ENCODE assay signal across 9 cellular contexts in the genomic region with DNA sequence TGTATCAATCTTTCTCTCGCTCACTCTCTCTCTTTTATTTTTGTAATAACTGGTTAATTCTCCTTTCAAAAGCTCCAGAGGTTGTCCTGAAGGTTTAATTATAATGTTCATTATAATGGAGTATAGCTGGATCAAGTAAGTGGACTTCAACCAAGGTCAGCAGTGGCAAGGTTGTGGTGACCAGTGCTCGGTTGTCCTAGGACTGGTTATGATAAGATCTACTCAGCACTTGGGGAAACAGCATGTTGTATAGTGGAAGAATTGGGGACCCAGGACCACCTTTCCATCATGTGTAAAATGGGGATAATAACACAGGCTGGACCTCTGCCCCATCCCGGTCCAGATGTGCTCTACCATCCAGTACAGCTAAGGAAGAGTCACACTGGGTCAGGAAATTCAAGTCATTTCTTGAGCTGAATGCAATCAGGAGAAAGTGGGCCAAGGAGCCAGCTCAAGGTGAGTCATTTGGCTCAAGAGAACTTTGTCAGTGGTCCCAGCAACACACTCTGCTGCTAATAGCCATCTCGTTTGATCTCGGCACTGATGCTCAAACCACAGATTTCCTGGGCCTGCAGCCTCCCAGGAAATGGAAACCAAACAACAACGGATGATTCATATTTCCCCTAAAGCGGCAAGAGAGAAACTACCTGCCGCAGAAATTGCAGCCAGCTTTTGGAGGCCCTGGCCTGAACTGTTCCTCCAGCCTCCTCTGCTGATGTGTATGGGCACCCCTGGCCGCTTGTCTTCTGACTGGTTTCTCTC.
A peak's percentile ranks its signal among the peaks of the same experiment; 100 is the strongest.
DNase-seq lines count a peak whose midpoint lies in the region; ATAC-seq and TF ChIP-seq lines count a peak whose summit lies in the region.
"Had no signal": no experiment of that assay in that cellular context is flagged by ENCODE, and none has a peak within 500 bp of the region (broad histone marks: within the 10 kb centered on the region; RNA-seq: fewer than 3 reads in every experiment).

No MANE protein-coding gene starts in this region.

- TF ChIP-seq POLR2A in tibial nerve (IDR thresholded peaks at IDR 0.05) = no peak

- H3K4me3 ChIP-seq in smooth muscle cell = no peak overlapping the region
- no peak overlapping the region for H3K4me3 ChIP-seq in tibial nerve
- H3K4me3 ChIP-seq: breast epithelium had no signal

- no peaks in the 10 kb centered on the region for H3F3A ChIP-seq in smooth muscle cell (ENCODE audit: low read depth)

- H3K36me3 Mint-ChIP-seq in activated naive CD4-positive, alpha-beta T cell treated with anti-CD3 and anti-CD28 coated beads, Interleukin-2, amount 10 ng/mL, durations not matched to agents 7 days and 5 days = peaks cover 12% of the 10 kb centered on the region

- no peak for TF ChIP-seq CTCF in smooth muscle cell (IDR thresholded peaks at IDR 0.05; ENCODE audit: borderline replicate concordance, insufficient read depth, poor library complexity, severe bottlenecking)
- no peak for TF ChIP-seq CTCF in tibial nerve (IDR thresholded peaks at IDR 0.05)

- H2AFZ ChIP-seq in smooth muscle cell (ENCODE audit: low read depth) = no peak overlapping the region

- no peaks in the 10 kb centered on the region for H4K20me1 ChIP-seq in smooth muscle cell (ENCODE audit: low read depth)

- H3K9me3 ChIP-seq in smooth muscle cell (replicated peaks; ENCODE audit: low read depth) (no peaks in the 10 kb centered on the region), tibial nerve (no peaks in the 10 kb centered on the region)
- H3K9me3 ChIP-seq: breast epithelium had no signal

- no peaks in the 10 kb centered on the region for H3K79me2 ChIP-seq in smooth muscle cell (ENCODE audit: low read depth)

- H3K4me2 ChIP-seq in smooth muscle cell = no peak overlapping the region

- peak overlapping the region; percentile 92 for H3K27ac Mint-ChIP-seq in activated naive CD4-positive, alpha-beta T cell treated with anti-CD3 and anti-CD28 coated beads, Interleukin-2, amount 10 ng/mL, durations not matched to agents 7 days and 5 days

- H3K4me1 ChIP-seq in smooth muscle cell (ENCODE audit: low read depth) (no peaks in the 10 kb centered on the region), tibial nerve (no peaks in the 10 kb centered on the region)
- H3K4me1 ChIP-seq: breast epithelium had no signal

- H3K36me3 ChIP-seq in smooth muscle cell (ENCODE audit: low read depth) (no peaks in the 10 kb centered on the region), tibial nerve (no peaks in the 10 kb centered on the region)
- H3K36me3 ChIP-seq: breast epithelium had no signal

- no peak for TF ChIP-seq EP300 in tibial nerve (IDR thresholded peaks at IDR 0.05)

- DNase-seq in SIG-M5 (lab: John Stamatoyannopoulos, UW) = peak; percentile 15
- peak; percentile 81 for DNase-seq in activated naive CD4-positive, alpha-beta T cell treated with anti-CD3 and anti-CD28 coated beads, Interleukin-2, amount 10 ng/mL, durations not matched to agents 7 days and 5 days
- DNase-seq in smooth muscle cell (lab: John Stamatoyannopoulos, UW; ENCODE audit: unreplicated experiment) = no peak
- no peak for DNase-seq in tibial nerve (ENCODE audit: low spot score in 2 of 2)
- no peak for DNase-seq in cerebellum (ENCODE audit: low spot score)
- DNase-seq in NCI-H2171 (lab: John Stamatoyannopoulos, UW) = no peak

- peaks cover 72% of the 10 kb centered on the region for H3K4me1 Mint-ChIP-seq in activated naive CD4-positive, alpha-beta T cell treated with anti-CD3 and anti-CD28 coated beads, Interleukin-2, amount 10 ng/mL, durations not matched to agents 7 days and 5 days

- 54% methylated on average over 9 of the region's 9 CpGs for WGBS in smooth muscle cell (ENCODE audit: low lambda C conversion rate)
- whole genome bisulfite sequencing in tibial nerve, 2 donors = 78 to 81% methylated on average over 9 of the region's 9 CpGs

- peaks cover 9% of the 10 kb centered on the region for H3K9me3 Mint-ChIP-seq in activated naive CD4-positive, alpha-beta T cell treated with anti-CD3 and anti-CD28 coated beads, Interleukin-2, amount 10 ng/mL, durations not matched to agents 7 days and 5 days

- peak; percentile 90 for ATAC-seq in GM18517 (IDR thresholded peaks at IDR 0.05; ENCODE audit: unreplicated experiment)
- peak; percentile 84 for ATAC-seq in HG02885 (IDR thresholded peaks at IDR 0.05; ENCODE audit: poor library complexity, unreplicated experiment)

- peaks cover 8% of the 10 kb centered on the region for H3K27me3 Mint-ChIP-seq in activated naive CD4-positive, alpha-beta T cell treated with anti-CD3 and anti-CD28 coated beads, Interleukin-2, amount 10 ng/mL, durations not matched to agents 7 days and 5 days

- peak overlapping the region; percentile 57 for H3K27ac ChIP-seq in smooth muscle cell (ENCODE audit: low read depth)
- no peak overlapping the region for H3K27ac ChIP-seq in tibial nerve
- H3K27ac ChIP-seq: breast epithelium had no signal

- peak overlapping the region; percentile 54 for H3K4me3 Mint-ChIP-seq in activated naive CD4-positive, alpha-beta T cell treated with anti-CD3 and anti-CD28 coated beads, Interleukin-2, amount 10 ng/mL, durations not matched to agents 7 days and 5 days

- no peak overlapping the region for H3K9ac ChIP-seq in smooth muscle cell (ENCODE audit: low read depth)

- CTCF ChIA-PET in activated naive CD4-positive, alpha-beta T cell treated with anti-CD3 and anti-CD28 coated beads, Interleukin-2, amount 10 ng/mL, durations not matched to agents 7 days and 5 days (lab: Charles Lee) = interaction anchor here (0.8 to 1.6 kb wide), 5 partner anchors 11 to 167 kb away, joined by 3 to 6 read pairs (median 3); no protein-coding TSS in a partner anchor

- H3K27me3 ChIP-seq in smooth muscle cell (ENCODE audit: low read depth) = no peaks in the 10 kb centered on the region
- no peaks in the 10 kb centered on the region for H3K27me3 ChIP-seq in tibial nerve
- H3K27me3 ChIP-seq: breast epithelium had no signal

Comparison
In these comparisons a context has a peak if more than half of its experiments do, and no peak if none do; other contexts are left out.
1. DNase-seq: peak in SIG-M5 (single experiment) and activated naive CD4-positive, alpha-beta T cell treated with anti-CD3 and anti-CD28 coated beads, Interleukin-2, amount 10 ng/mL, durations not matched to agents 7 days and 5 days (single experiment); none in smooth muscle cell (single experiment), tibial nerve (0 of 2), cerebellum (single experiment) and NCI-H2171 (single experiment).